In genomic region chr10:125043824-125044658, GRCh38 we compare ENCODE assay signal across 1 cellular context.
TF ChIP-seq lines count a peak whose summit lies in the region.

No MANE protein-coding gene starts in this region.

TF ChIP-seq in H1, 55 proteins besides CTCF, POLR2A, EP300 and RAD21:
- TF ChIP-seq KDM4A (IDR thresholded peaks at IDR 0.05; ENCODE audit: low read depth, low read length, severe bottlenecking) (no peak), SP4 (IDR thresholded peaks at IDR 0.05; ENCODE audit: low read length) (no peak), CHD7 (IDR thresholded peaks at IDR 0.05; ENCODE audit: insufficient replicate concordance, low read length) (no peak), GABPA (IDR thresholded peaks at IDR 0.05; ENCODE audit: borderline replicate concordance, insufficient read depth, low read length) (no peak), EGR1 (IDR thresholded peaks at IDR 0.05; ENCODE audit: borderline replicate concordance, low read depth, low read length) (no peak), MAX (IDR thresholded peaks at IDR 0.05) (no peak), MAFK (IDR thresholded peaks at IDR 0.05; ENCODE audit: low read depth, low read length) (no peak), ASH2L (IDR thresholded peaks at IDR 0.05; ENCODE audit: low read length) (no peak), RNF2 (IDR thresholded peaks at IDR 0.05; ENCODE audit: borderline replicate concordance, low read depth, low read length, missing control alignments, poor library complexity, severe bottlenecking) (no peak), PHF8 (conservative IDR thresholded peaks at IDR 0.05; ENCODE audit: low read depth, low read length) (no peak)
TF ChIP-seq in H1: peak in this region for 0.
